17 cellular contexts compared by ENCODE assay signal in the genomic region with DNA sequence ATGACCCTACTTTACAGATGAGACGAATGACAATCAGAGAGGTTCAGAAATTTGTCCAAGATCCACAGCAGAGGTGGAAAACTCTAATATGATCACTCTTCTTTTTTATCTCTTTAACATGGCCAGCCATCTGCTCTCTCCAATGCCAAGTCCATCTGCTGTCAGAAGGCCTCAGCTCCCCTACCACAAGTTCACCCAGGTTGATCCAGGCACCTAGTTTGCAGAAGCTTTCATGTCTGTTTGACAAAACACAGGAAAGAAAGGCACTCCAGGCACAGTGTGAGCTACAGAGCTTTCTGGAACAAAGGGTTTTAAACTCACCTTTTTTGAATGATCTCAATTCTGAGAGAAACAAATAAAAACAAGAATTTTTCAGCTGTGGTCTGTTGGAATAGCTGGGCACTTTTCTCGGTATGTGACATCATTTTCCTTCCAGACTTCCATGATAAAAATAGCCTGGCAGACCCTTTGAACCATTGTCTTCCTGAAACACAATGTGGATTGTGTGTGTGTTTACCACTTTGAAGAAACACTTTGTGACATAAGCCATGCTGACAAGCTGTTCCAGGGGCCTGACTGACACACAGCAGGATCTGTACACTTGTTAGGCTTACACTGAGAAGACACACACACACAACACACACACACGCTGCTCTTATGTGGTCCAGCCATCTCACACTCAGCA.
A peak's percentile ranks its signal among the peaks of the same experiment; 100 is the strongest.
DNase-seq lines count a peak whose midpoint lies in the region; ATAC-seq and TF ChIP-seq lines count a peak whose summit lies in the region.
"Had no signal": no experiment of that assay in that cellular context is flagged by ENCODE, and none has a peak within 500 bp of the region (broad histone marks: within the 10 kb centered on the region; RNA-seq: fewer than 3 reads in every experiment).

No MANE protein-coding gene starts in this region.

- ATAC-seq in left lobe of liver, result peak; percentile 41
- ATAC-seq in psoas muscle, result peak in 2 of 4 donors; percentile 36 to 44
- ATAC-seq: mucosa of descending colon had no signal

- TF ChIP-seq POLR2A in esophagus muscularis mucosa (IDR thresholded peaks at IDR 0.05; ENCODE audit: low read depth), result no peak

- peaks cover 7 to 9% (median 7%) of the 10 kb centered on the region in 4 donors for H3K4me1 ChIP-seq in esophagus muscularis mucosa
- H3K4me1 ChIP-seq in psoas muscle, result no peaks in the 10 kb centered on the region
- H3K4me1 ChIP-seq: adrenal gland, SJCRH30 had no signal

- no peak overlapping the region for H3K4me3 ChIP-seq in H7 (ENCODE audit: insufficient read depth, low read depth, low read length)
- no peak overlapping the region for H3K4me3 ChIP-seq in esophagus muscularis mucosa
- H3K4me3 ChIP-seq in psoas muscle, result no peak overlapping the region
- H3K4me3 ChIP-seq: adrenal gland, esophagus squamous epithelium, mucosa of descending colon, SJCRH30 had no signal

- no peak for TF ChIP-seq EP300 in esophagus muscularis mucosa (IDR thresholded peaks at IDR 0.05)

- WGBS in esophagus muscularis mucosa, result 82% methylated on average over 3 of the region's 3 CpGs
- 52 to 57% (median 54%) methylated on average over 3 of the region's 3 CpGs for WGBS in psoas muscle, 3 donors

- H3K27ac ChIP-seq in esophagus muscularis mucosa (replicated peaks in 1 of 4), result peak overlapping the region; percentile 34 to 50 (median 44)
- H3K27ac ChIP-seq in psoas muscle, result peak overlapping the region; percentile 41
- H3K27ac ChIP-seq: SJCRH30 had no signal

- DNase-seq in H7, result peak; percentile 1
- no peak for DNase-seq in esophagus muscularis mucosa (ENCODE audit: extremely low spot score)
- no peak for DNase-seq in left lobe of liver (ENCODE audit: low spot score)
- DNase-seq in psoas muscle, result no peak
- DNase-seq in activated CD4-positive, CD25-positive, alpha-beta regulatory T cell (lab: John Stamatoyannopoulos, UW), result no peak
- no peak for DNase-seq in activated naive CD4-positive, alpha-beta T cell treated with anti-CD3 and anti-CD28 coated beads, Interleukin-2, amount 50 U/mL, for 16 hours
- DNase-seq in AG08396 (ENCODE audit: low spot score), result no peak
- DNase-seq in stimulated activated CD4-positive, alpha-beta T cell treated with anti-CD3 and anti-CD28 coated beads, Interleukin-15, amount 100 ng/mL, for 24 hours, result no peak
- DNase-seq: activated T-cell treated with anti-CD3 and anti-CD28 coated beads, Interleukin-2, amount 50 U/mL, for 48 hours; adrenal gland; Calu3; cortex of kidney; esophagus squamous epithelium; mucosa of descending colon; NCI-H2171; SJCRH30; stimulated activated CD4-positive, alpha-beta T cell treated with anti-CD3 and anti-CD28 coated beads, Interleukin-4, amount 100 ng/mL, for 24 hours had no signal

- H3K27me3 ChIP-seq in H7 (ENCODE audit: control insufficient read depth, insufficient read depth, low read length), result peaks cover 17% of the 10 kb centered on the region
- peaks cover 0 to 22% (median 0%) of the 10 kb centered on the region in 4 donors for H3K27me3 ChIP-seq in esophagus muscularis mucosa
- peaks cover 0 to 13% (median 0%) of the 10 kb centered on the region in 3 donors for H3K27me3 ChIP-seq in psoas muscle (ENCODE audit: insufficient read depth in 3 of 3, low read length in 2 of 3)
- H3K27me3 ChIP-seq: adrenal gland, SJCRH30 had no signal

- intact Hi-C loops in esophagus muscularis mucosa (cut with DNase I), result no loop called here
- intact Hi-C loops in psoas muscle (cut with DNase I), result no loop called here

- H3K9me3 ChIP-seq in esophagus muscularis mucosa (no peaks in the 10 kb centered on the region), psoas muscle (no peaks in the 10 kb centered on the region)
- H3K9me3 ChIP-seq: adrenal gland, esophagus squamous epithelium, mucosa of descending colon, SJCRH30 had no signal

- TF ChIP-seq CTCF in esophagus muscularis mucosa (IDR thresholded peaks at IDR 0.05), result no peak
- no peak for TF ChIP-seq CTCF in psoas muscle (IDR thresholded peaks at IDR 0.05)

- H3K36me3 ChIP-seq in H7 (replicated peaks; ENCODE audit: control insufficient read depth, insufficient read depth, low read length) (no peaks in the 10 kb centered on the region), esophagus muscularis mucosa (no peaks in the 10 kb centered on the region), psoas muscle (ENCODE audit: insufficient read depth in 1 of 2, low read depth in 1 of 2) (no peaks in the 10 kb centered on the region)
- H3K36me3 ChIP-seq: adrenal gland, esophagus squamous epithelium, SJCRH30 had no signal
